24 cellular contexts compared by ENCODE assay signal in genomic region chr12:85385406-85385805, GRCh38.
"Had no signal": no experiment of that assay in that cellular context is flagged by ENCODE, and none has a peak within 500 bp of the region (broad histone marks: within the 10 kb centered on the region; RNA-seq: fewer than 3 reads in every experiment).

No MANE protein-coding gene starts in this region.

- H3K4me3 Mint-ChIP-seq: effector memory CD8-positive, alpha-beta T cell; naive thymus-derived CD4-positive, alpha-beta T cell; nephron; neural progenitor cell; type B pancreatic cell had no signal

- H3K36me3 Mint-ChIP-seq: naive thymus-derived CD4-positive, alpha-beta T cell; neural progenitor cell; type B pancreatic cell had no signal

- H3K9me3 Mint-ChIP-seq: nephron, neural progenitor cell, type B pancreatic cell had no signal

- DNase-seq: dermis blood vessel endothelial cell; effector memory CD8-positive, alpha-beta T cell; foreskin fibroblast; gastrocnemius medialis; head of caudate nucleus; kidney; left cardiac atrium; left lung; midbrain; naive thymus-derived CD4-positive, alpha-beta T cell; right lobe of liver; stimulated activated CD4-positive, alpha-beta T cell treated with anti-CD3 and anti-CD28 coated beads, Interleukin-12 subunit alpha, Interleukin-12 subunit beta, amount 100 ng/mL, for 4 hours; stimulated activated CD4-positive, alpha-beta T cell treated with anti-CD3 and anti-CD28 coated beads, Interleukin-1b, Interleukin-23, amount 100 ng/mL, for 48 hours; stimulated activated CD4-positive, alpha-beta T cell treated with anti-CD3 and anti-CD28 coated beads, Interleukin-4, amount 100 ng/mL, for 1 hour; stimulated activated CD8-positive, alpha-beta memory T cell treated with anti-CD3 and anti-CD28 coated beads, Interleukin-4, amount 100 ng/mL, for 48 hours; stimulated activated naive CD4-positive, alpha-beta T cell treated with Interleukin-2 at 50 U/mL for 16 hours; substantia nigra; testis; tibial artery had no signal

- H3K4me1 Mint-ChIP-seq: naive thymus-derived CD4-positive, alpha-beta T cell; nephron; neural progenitor cell had no signal

- ATAC-seq: effector memory CD8-positive, alpha-beta T cell; esophagus mucosa; gastrocnemius medialis; left cardiac atrium; left lung; naive thymus-derived CD4-positive, alpha-beta T cell; right lobe of liver had no signal

- H3K27me3 Mint-ChIP-seq: effector memory CD8-positive, alpha-beta T cell; naive thymus-derived CD4-positive, alpha-beta T cell; type B pancreatic cell had no signal

- H3K27ac Mint-ChIP-seq: effector memory CD8-positive, alpha-beta T cell; naive thymus-derived CD4-positive, alpha-beta T cell; neural progenitor cell; progenitor cell of endocrine pancreas; type B pancreatic cell had no signal
